In the genomic region with DNA sequence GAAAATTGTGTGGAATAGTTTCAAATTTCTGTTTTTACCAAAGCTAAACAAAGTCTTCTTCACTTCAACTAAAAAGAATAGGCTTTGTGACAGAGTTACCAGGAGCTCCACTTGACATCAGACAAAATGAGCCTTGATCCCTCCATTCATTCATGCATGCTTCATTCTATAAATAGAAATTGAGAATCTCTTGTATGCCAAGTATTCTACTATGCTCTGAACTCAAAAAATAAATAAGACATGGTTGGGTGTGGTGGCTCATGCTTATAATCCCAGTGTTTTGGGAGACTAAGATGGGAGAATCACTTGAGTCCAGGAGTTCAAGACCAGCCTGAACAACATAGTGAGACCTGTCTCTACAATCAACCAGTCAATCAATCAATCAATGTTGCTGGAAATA, we compare ENCODE assay signal across 18 cellular contexts.
DNase-seq lines count a peak whose midpoint lies in the region.
"Had no signal": no experiment of that assay in that cellular context is flagged by ENCODE, and none has a peak within 500 bp of the region (broad histone marks: within the 10 kb centered on the region; RNA-seq: fewer than 3 reads in every experiment).

No MANE protein-coding gene starts in this region.

- H4K20me1 ChIP-seq in Karpas-422 (ENCODE audit: insufficient read depth, low read depth, low read length): no peaks in the 10 kb centered on the region
- H4K20me1 ChIP-seq: BLaER1 had no signal

- H3K9me3 ChIP-seq in adipocyte (ENCODE audit: control insufficient read depth, low read length) (no peaks in the 10 kb centered on the region), Karpas-422 (ENCODE audit: low read length) (peaks cover 19% of the 10 kb centered on the region)
- H3K9me3 ChIP-seq: BLaER1, Caco-2 had no signal

- H3K9me2 ChIP-seq in Karpas-422 (replicated peaks; ENCODE audit: insufficient read depth, low read length): no peaks in the 10 kb centered on the region; the same call in 1 of the 2 replicates

- H2AFZ ChIP-seq in Karpas-422 (ENCODE audit: low read length): no peak overlapping the region
- H2AFZ ChIP-seq: GM23338 had no signal

- H3K79me2 ChIP-seq in Karpas-422 (ENCODE audit: low read length): no peaks in the 10 kb centered on the region

- H3K4me1 ChIP-seq in adipocyte (ENCODE audit: control insufficient read depth, insufficient read depth, low read length): no peaks in the 10 kb centered on the region
- no peaks in the 10 kb centered on the region for H3K4me1 ChIP-seq in Karpas-422 (ENCODE audit: low read length)
- H3K4me1 ChIP-seq: BLaER1, Caco-2 had no signal

- H3K27ac ChIP-seq in Karpas-422 (ENCODE audit: low read length): no peak overlapping the region
- H3K27ac ChIP-seq: BLaER1, C4-2B had no signal

- H3K27me3 ChIP-seq in adipocyte (replicated peaks; ENCODE audit: control insufficient read depth, insufficient read depth, low read length) (no peaks in the 10 kb centered on the region), Karpas-422 (ENCODE audit: low read length) (no peaks in the 10 kb centered on the region)
- H3K27me3 ChIP-seq: BLaER1 had no signal

- no peak overlapping the region for H3K4me2 ChIP-seq in Karpas-422 (ENCODE audit: low read depth, low read length, poor library complexity, severe bottlenecking)
- H3K4me2 ChIP-seq: BLaER1, GM23338 had no signal

- H3K9ac ChIP-seq in adipocyte (ENCODE audit: low read length): no peak overlapping the region
- no peak overlapping the region for H3K9ac ChIP-seq in Karpas-422 (ENCODE audit: low read length)
- H3K9ac ChIP-seq: BLaER1 had no signal

- DNase-seq in EH (ENCODE audit: low read depth) (peak; percentile 53), adipocyte (ENCODE audit: low read depth) (peak; percentile 33), myocyte (ENCODE audit: low read depth) (peak; percentile 42), Karpas-422 (no peak), anterior cingulate cortex (lab: John Stamatoyannopoulos, UW) (no peak), foreskin melanocyte (no peak)
- DNase-seq: Caco-2; CD4-positive, CD25-positive, alpha-beta regulatory T cell; CD8-positive, alpha-beta T cell; DMS153; DND-41; EL; GDM1; H9 had no signal

- H3K36me3 ChIP-seq in adipocyte (ENCODE audit: control insufficient read depth, insufficient read depth, low read length, severe bottlenecking) (no peaks in the 10 kb centered on the region), Karpas-422 (ENCODE audit: insufficient read depth, low read length) (no peaks in the 10 kb centered on the region)
- H3K36me3 ChIP-seq: BLaER1 had no signal

- H3K4me3 ChIP-seq in adipocyte (ENCODE audit: low read length): no peak overlapping the region
- no peak overlapping the region for H3K4me3 ChIP-seq in Karpas-422 (ENCODE audit: low read length)
- H3K4me3 ChIP-seq: BLaER1, GM12878, GM23338 had no signal

Comparison
In these comparisons a context has a peak if more than half of its experiments do, and no peak if none do; other contexts are left out.
1. DNase-seq: peak in EH (single experiment), adipocyte (single experiment) and myocyte (single experiment); none in Karpas-422 (single experiment), anterior cingulate cortex (0 of 58) and foreskin melanocyte (single experiment).